Comparison of ENCODE assay signal across 20 cellular contexts in the genomic region with DNA sequence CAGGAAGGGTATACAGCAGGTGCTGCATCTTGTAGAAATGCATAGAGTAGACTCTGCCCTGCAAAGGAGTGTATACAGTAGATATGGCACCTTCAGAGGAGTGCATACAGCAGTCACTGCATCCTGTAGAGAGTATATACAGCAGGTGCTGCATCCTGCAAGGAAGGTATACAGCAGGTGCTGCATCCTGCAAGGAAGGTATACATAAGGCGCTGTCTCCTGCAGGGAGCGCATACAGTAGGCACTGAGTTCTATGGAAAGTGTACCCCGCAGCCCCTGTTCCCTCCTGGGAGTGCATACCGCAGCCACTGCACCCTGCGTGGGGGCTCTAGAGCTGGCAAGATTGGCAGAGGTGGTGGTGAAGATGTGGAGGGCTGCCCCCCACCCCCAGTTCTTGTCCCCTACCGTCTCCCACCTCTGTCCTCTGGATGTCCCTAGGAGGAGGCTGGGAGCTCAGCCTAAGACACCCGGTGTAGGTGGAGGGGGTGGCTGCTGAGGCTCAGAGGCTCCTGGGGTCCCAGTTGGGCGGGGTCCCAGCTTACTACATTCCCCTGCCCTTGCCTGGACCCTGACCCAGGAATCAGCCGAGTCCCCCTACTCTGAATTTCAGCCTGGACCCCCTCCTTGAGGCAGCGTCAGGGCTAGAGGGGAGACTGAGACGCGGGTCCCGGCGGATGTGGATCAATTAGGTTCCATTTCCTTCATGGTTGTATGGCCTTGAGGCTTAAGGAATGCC. TPM values are rescaled to one million over a fixed set of nuclear protein-coding genes. Genes with fewer than 3 reads are reported as not detected.
A peak's percentile ranks its signal among the peaks of the same experiment; 100 is the strongest.
DNase-seq lines count a peak whose midpoint lies in the region; ATAC-seq, FAIRE-seq and TF ChIP-seq lines count a peak whose summit lies in the region.
"Had no signal": no experiment of that assay in that cellular context is flagged by ENCODE, and none has a peak within 500 bp of the region (broad histone marks: within the 10 kb centered on the region; RNA-seq: fewer than 3 reads in every experiment).

No MANE protein-coding gene starts in this region.

- peaks cover 9% of the 10 kb centered on the region for H3K4me1 Mint-ChIP-seq in osteocyte (ENCODE audit: unreplicated experiment)

- POLR2A ChIA-PET in RWPE1 (lab: Yijun Ruan, JAX; ENCODE audit: low non-redundant PET): no interaction called here
- POLR2A ChIA-PET in HepG2 (lab: Yijun Ruan, JAX): no interaction called here

- WGBS in HepG2 (ENCODE audit: low lambda C conversion rate): 53% methylated on average over 4 of the region's 14 CpGs
- 40 to 90% methylated on average over 1 to 4 of the region's 14 CpGs for WGBS in gastroesophageal sphincter (ENCODE audit: low coverage in 1 of 2), 2 donors

- no TSS peak for BruUV-seq in HepG2 (replicated peaks; lab: Mats Ljungman, UMichigan)

- no peak for TF ChIP-seq POLR2A in HepG2 (IDR thresholded peaks at IDR 0.05; ENCODE audit: insufficient read depth in 1 of 2, low read depth in 2 of 2, low read length in 2 of 2)
- TF ChIP-seq POLR2A in gastroesophageal sphincter (IDR thresholded peaks at IDR 0.05): no peak

- H3K36me3 ChIP-seq in HepG2 (replicated peaks in 1 of 2; ENCODE audit: control insufficient read depth in 1 of 2, insufficient read depth in 2 of 2, low read length in 2 of 2) (no peaks in the 10 kb centered on the region), brain microvascular endothelial cell (replicated peaks) (no peaks in the 10 kb centered on the region), gastroesophageal sphincter (no peaks in the 10 kb centered on the region)
- H3K36me3 ChIP-seq: HAP-1 had no signal

- in situ Hi-C loops in HepG2 (cut with HindIII; ENCODE audit: extremely low pct_ligation_motif_present, low pct_unique_long_range_greater_than_20kb): loop anchor here (5.0 kb wide), 1 partner anchor 58 kb away; no protein-coding TSS in a partner anchor
- in situ Hi-C loops in brain microvascular endothelial cell (cut with HindIII; ENCODE audit: low pct_ligation_motif_present, low sequenced_read_pairs): no loop called here

- H3K36me3 Mint-ChIP-seq in osteocyte (ENCODE audit: unreplicated experiment): no peaks in the 10 kb centered on the region
- H3K36me3 Mint-ChIP-seq: CD4-positive, CD25-positive, alpha-beta regulatory T cell; CD8-positive, alpha-beta T cell had no signal

- TF ChIP-seq RAD21 in HepG2 (CRISPR knock-in tag; IDR thresholded peaks at IDR 0.05): no peak

- H3K4me3 Mint-ChIP-seq in osteocyte (ENCODE audit: unreplicated experiment): no peak overlapping the region

- H3K27me3 ChIP-seq in HepG2 (ENCODE audit: control insufficient read depth in 1 of 2, insufficient read depth in 2 of 2, low read length in 2 of 2): peaks cover 0 to 21% of the 10 kb centered on the region in 2 experiments; a peak in 3 of 5 replicates
- H3K27me3 ChIP-seq in brain microvascular endothelial cell (replicated peaks): no peaks in the 10 kb centered on the region
- peaks cover 77% of the 10 kb centered on the region for H3K27me3 ChIP-seq in gastroesophageal sphincter

- TF ChIP-seq EP300 in HepG2 (IDR thresholded peaks at IDR 0.05; ENCODE audit: low read depth in 2 of 2, low read length in 2 of 2) (no peak), HepG2 (CRISPR knock-in tag; IDR thresholded peaks at IDR 0.05; ENCODE audit: borderline replicate concordance) (no peak), gastroesophageal sphincter (IDR thresholded peaks at IDR 0.05) (no peak)

- no peak for TF ChIP-seq CTCF in RWPE1 (conservative IDR thresholded peaks at IDR 0.05; ENCODE audit: low read depth)
- TF ChIP-seq CTCF in HepG2 (CRISPR knock-in tag; IDR thresholded peaks at IDR 0.05): no peak
- TF ChIP-seq CTCF in osteocyte (IDR thresholded peaks at IDR 0.05): no peak
- no peak for TF ChIP-seq CTCF in brain microvascular endothelial cell (IDR thresholded peaks at IDR 0.05; ENCODE audit: low read depth, low read length, missing control alignments)
- TF ChIP-seq CTCF in gastroesophageal sphincter (IDR thresholded peaks at IDR 0.05): no peak

- H3K27me3 Mint-ChIP-seq in osteocyte (ENCODE audit: unreplicated experiment): peaks cover 3% of the 10 kb centered on the region

- H3K4me3 ChIP-seq in HepG2 (replicated peaks in 1 of 3; ENCODE audit: insufficient read depth in 1 of 3, low read depth in 2 of 3, low read length in 3 of 3) (no peak overlapping the region), brain microvascular endothelial cell (ENCODE audit: low read depth, low read length) (no peak overlapping the region), gastroesophageal sphincter (no peak overlapping the region)
- H3K4me3 ChIP-seq: HAP-1 had no signal

- peak overlapping the region; percentile 90 for H3K27ac ChIP-seq in RWPE1
- no peak overlapping the region for H3K27ac ChIP-seq in HepG2 (ENCODE audit: extremely low read length, insufficient read depth, low read length)
- no peak overlapping the region for H3K27ac ChIP-seq in brain microvascular endothelial cell
- no peak overlapping the region for H3K27ac ChIP-seq in gastroesophageal sphincter

- DNase-seq in RWPE1 (ENCODE audit: low spot score) (no peak), HepG2 (ENCODE audit: low spot score) (no peak), osteocyte (ENCODE audit: extremely low spot score, unreplicated experiment) (peak; percentile 82), brain microvascular endothelial cell (no peak)
- DNase-seq: C1 segment of cervical spinal cord; CD4-positive, CD25-positive, alpha-beta regulatory T cell; CD8-positive, alpha-beta T cell; DMS153; DND-41; GOT3 had no signal

- H3K27ac Mint-ChIP-seq in osteocyte (ENCODE audit: unreplicated experiment): no peak overlapping the region
- H3K27ac Mint-ChIP-seq: CD4-positive, CD25-positive, alpha-beta regulatory T cell; CD8-positive, alpha-beta T cell had no signal

- H3K9me3 ChIP-seq in HepG2 (ENCODE audit: low read length) (no peaks in the 10 kb centered on the region), gastroesophageal sphincter (no peaks in the 10 kb centered on the region)
- H3K9me3 ChIP-seq: Caco-2, HAP-1 had no signal

- no peaks in the 10 kb centered on the region for H4K20me1 ChIP-seq in HepG2 (ENCODE audit: insufficient read depth, low read length)

- no peak overlapping the region for H3K9ac ChIP-seq in HepG2 (ENCODE audit: insufficient read depth, low read depth, low read length)

- no peaks in the 10 kb centered on the region for H3K79me2 ChIP-seq in HepG2 (ENCODE audit: insufficient read depth, low read length)

- intact Hi-C loops in HepG2 (cut with micrococcal nuclease; ENCODE audit: unreplicated experiment): no loop called here

- no peak overlapping the region for H2AFZ ChIP-seq in HepG2 (ENCODE audit: low read length)

- CTCF ChIA-PET in RWPE1 (lab: Yijun Ruan, JAX) (interaction anchor here (0.6 to 1.0 kb wide), 7 partner anchors 11 to 120 kb away, joined by 3 to 6 read pairs (median 4); no protein-coding TSS in a partner anchor), HepG2 (lab: Yijun Ruan, JAX; ENCODE audit: low intra/inter-chr PET ratio, low total read pairs) (no interaction called here)

- no peaks in the 10 kb centered on the region for H3K9me3 Mint-ChIP-seq in osteocyte (ENCODE audit: unreplicated experiment)
- H3K9me3 Mint-ChIP-seq: CD8-positive, alpha-beta T cell had no signal

- H3K4me1 ChIP-seq in HepG2 (ENCODE audit: insufficient read depth, low read length): peaks cover 30% of the 10 kb centered on the region
- peaks cover 0 to 36% (median 4%) of the 10 kb centered on the region in 3 donors for H3K4me1 ChIP-seq in gastroesophageal sphincter

- no peak for FAIRE-seq in HepG2 (lab: Jason Lieb, UNC)
- FAIRE-seq: G401.6, GM12892, H54 had no signal

- no peak overlapping the region for H3K4me2 ChIP-seq in HepG2 (ENCODE audit: low read depth, low read length)

- ATAC-seq in HepG2 (no peak), gastroesophageal sphincter (no peak), HG03135 (IDR thresholded peaks at IDR 0.05; ENCODE audit: unreplicated experiment) (no peak)
- ATAC-seq: CD8-positive, alpha-beta T cell had no signal

RNA-seq across cellular contexts. Expression of gene ADAMTSL5, which starts 2.3 kb away (rescaled TPM):
- total RNA-seq in HepG2 (2016; rRNA removed; fragmentation: Illumina TruSeq; extraction: Trizol): 0.24 and 0.60 TPM in 2 replicates
- total RNA-seq in HepG2 (2016; cell fraction: cytosol; rRNA removed; fragmentation: Illumina TruSeq; extraction: Trizol; ENCODE audit: low read depth): 0.35 and 0.81 TPM in 2 replicates
- 0.25 and 0.41 TPM in 2 replicates for total RNA-seq in HepG2 (2016; cell fraction: insoluble cytoplasmic fraction; rRNA removed; fragmentation: Illumina TruSeq; extraction: Trizol)
- total RNA-seq in HepG2 (2016; cell fraction: membrane; rRNA removed; fragmentation: Illumina TruSeq; extraction: Trizol): 0.17 and 0.56 TPM in 2 replicates
- total RNA-seq in HepG2 (2016; cell fraction: nucleus; rRNA removed; fragmentation: Illumina TruSeq; extraction: Trizol): 0.41 and 0.78 TPM in 2 replicates
- 2.7 and 3.8 TPM in 2 replicates for polyA plus RNA-seq in HepG2 (2011; rRNA removed)
- polyA plus RNA-seq in HepG2 (2011; cell fraction: cytosol; rRNA removed): 1.9 and 2.1 TPM in 2 replicates
- polyA plus RNA-seq in HepG2 (2011; cell fraction: nucleus; rRNA removed): 13.4 and 15.1 TPM in 2 replicates
- polyA plus RNA-seq in HepG2 (2012): 0.63 and 1.1 TPM in 2 replicates
- polyA plus RNA-seq in HepG2 (2016; cell fraction: cytosol; fragmentation: Illumina TruSeq; extraction: Trizol; ENCODE audit: low read depth): 0.43 and 0.55 TPM in 2 replicates
- 0.76 and 0.82 TPM in 2 replicates for polyA plus RNA-seq in HepG2 (2016; cell fraction: insoluble cytoplasmic fraction; fragmentation: Illumina TruSeq; extraction: Trizol; ENCODE audit: low read depth)
- polyA plus RNA-seq in HepG2 (2016; cell fraction: membrane; fragmentation: Illumina TruSeq; extraction: Trizol; ENCODE audit: low read depth): 0.43 and 0.80 TPM in 2 replicates
- polyA plus RNA-seq in HepG2 (2016; cell fraction: nucleus; fragmentation: Illumina TruSeq; extraction: Trizol; ENCODE audit: insufficient read depth, low read depth): 2.4 and 2.9 TPM in 2 replicates
- polyA minus RNA-seq in HepG2 (2011; rRNA and poly(A)+ RNA removed; ENCODE audit: low replicate concordance): 1.8 and 6.0 TPM in 2 replicates
- polyA minus RNA-seq in HepG2 (2011; cell fraction: cytosol; rRNA and poly(A)+ RNA removed): 0.79 and 1.8 TPM in 2 replicates
- polyA minus RNA-seq in HepG2 (2011; cell fraction: nucleus; rRNA and poly(A)+ RNA removed): 1.2 and 1.7 TPM in 2 replicates
- 4.4 and 6.4 TPM in 2 replicates for total RNA-seq in osteocyte
- total RNA-seq in gastroesophageal sphincter: 1 to 10 TPM; 1.3 to 9.7 (median 3.6) TPM

RNA-seq across cellular contexts. Expression of gene PLK5, which starts 8.7 kb away (rescaled TPM):
- not detected in 2 replicates for total RNA-seq in HepG2 (2016; rRNA removed; fragmentation: Illumina TruSeq; extraction: Trizol)
- total RNA-seq in HepG2 (2016; cell fraction: cytosol; rRNA removed; fragmentation: Illumina TruSeq; extraction: Trizol; ENCODE audit: low read depth): not detected in 2 replicates
- total RNA-seq in HepG2 (2016; cell fraction: insoluble cytoplasmic fraction; rRNA removed; fragmentation: Illumina TruSeq; extraction: Trizol): not detected in 2 replicates
- total RNA-seq in HepG2 (2016; cell fraction: membrane; rRNA removed; fragmentation: Illumina TruSeq; extraction: Trizol): not detected in 2 replicates
- not detected in 2 replicates for total RNA-seq in HepG2 (2016; cell fraction: nucleus; rRNA removed; fragmentation: Illumina TruSeq; extraction: Trizol)
- not detected in 2 replicates for polyA plus RNA-seq in HepG2 (2011; rRNA removed)
- polyA plus RNA-seq in HepG2 (2011; cell fraction: cytosol; rRNA removed): not detected in 2 replicates
- not detected in 2 replicates for polyA plus RNA-seq in HepG2 (2011; cell fraction: nucleus; rRNA removed)
- not detected in 2 replicates for polyA plus RNA-seq in HepG2 (2012)
- not detected in 2 replicates for polyA plus RNA-seq in HepG2 (2016; cell fraction: cytosol; fragmentation: Illumina TruSeq; extraction: Trizol; ENCODE audit: low read depth)
- polyA plus RNA-seq in HepG2 (2016; cell fraction: insoluble cytoplasmic fraction; fragmentation: Illumina TruSeq; extraction: Trizol; ENCODE audit: low read depth): not detected in 2 replicates
- not detected in 2 replicates for polyA plus RNA-seq in HepG2 (2016; cell fraction: membrane; fragmentation: Illumina TruSeq; extraction: Trizol; ENCODE audit: low read depth)
- 0.21 TPM in 1 of 2 replicates, not detected in the other for polyA plus RNA-seq in HepG2 (2016; cell fraction: nucleus; fragmentation: Illumina TruSeq; extraction: Trizol; ENCODE audit: insufficient read depth, low read depth)
- polyA minus RNA-seq in HepG2 (2011; rRNA and poly(A)+ RNA removed; ENCODE audit: low replicate concordance): not detected in 2 replicates
- polyA minus RNA-seq in HepG2 (2011; cell fraction: cytosol; rRNA and poly(A)+ RNA removed): not detected in 2 replicates
- not detected in 2 replicates for polyA minus RNA-seq in HepG2 (2011; cell fraction: nucleus; rRNA and poly(A)+ RNA removed)
- total RNA-seq in osteocyte: 0.54 TPM in 1 of 2 replicates, not detected in the other
- under 1 TPM in 1 of 4 donors, not detected in 3; 0.15 TPM for total RNA-seq in gastroesophageal sphincter
- total RNA-seq: A172; A673; Caco-2; CD4-positive, CD25-positive, alpha-beta regulatory T cell; CD8-positive, alpha-beta T cell had no signal
- polyA plus RNA-seq: BJ; CD4-positive, CD25-positive, alpha-beta regulatory T cell had no signal

RNA-seq across cellular contexts. Expression of gene REEP6, which starts 24.2 kb away (rescaled TPM):
- total RNA-seq in HepG2 (2016; rRNA removed; fragmentation: Illumina TruSeq; extraction: Trizol) (15.6 and 28.8 TPM in 2 replicates), osteocyte (4.1 and 4.4 TPM in 2 replicates), gastroesophageal sphincter (under 1 TPM in 3 of 4 donors, not detected in 1; 0.32 to 0.96 (median 0.40) TPM)
- 21.2 and 31.3 TPM in 2 replicates for total RNA-seq in HepG2 (2016; cell fraction: cytosol; rRNA removed; fragmentation: Illumina TruSeq; extraction: Trizol; ENCODE audit: low read depth)
- total RNA-seq in HepG2 (2016; cell fraction: insoluble cytoplasmic fraction; rRNA removed; fragmentation: Illumina TruSeq; extraction: Trizol): 13.3 and 31.5 TPM in 2 replicates
- total RNA-seq in HepG2 (2016; cell fraction: membrane; rRNA removed; fragmentation: Illumina TruSeq; extraction: Trizol): 21.8 and 29.6 TPM in 2 replicates
- 22.0 and 24.7 TPM in 2 replicates for total RNA-seq in HepG2 (2016; cell fraction: nucleus; rRNA removed; fragmentation: Illumina TruSeq; extraction: Trizol)
- 10.0 and 17.3 TPM in 2 replicates for polyA plus RNA-seq in HepG2 (2011; rRNA removed)
- polyA plus RNA-seq in HepG2 (2011; cell fraction: cytosol; rRNA removed): 10.9 and 13.3 TPM in 2 replicates
- 15.2 and 19.3 TPM in 2 replicates for polyA plus RNA-seq in HepG2 (2011; cell fraction: nucleus; rRNA removed)
- polyA plus RNA-seq in HepG2 (2012): 31.7 and 32.2 TPM in 2 replicates
- polyA plus RNA-seq in HepG2 (2016; cell fraction: cytosol; fragmentation: Illumina TruSeq; extraction: Trizol; ENCODE audit: low read depth): 40.3 and 49.6 TPM in 2 replicates
- 23.2 and 29.9 TPM in 2 replicates for polyA plus RNA-seq in HepG2 (2016; cell fraction: insoluble cytoplasmic fraction; fragmentation: Illumina TruSeq; extraction: Trizol; ENCODE audit: low read depth)
- 43.0 and 49.7 TPM in 2 replicates for polyA plus RNA-seq in HepG2 (2016; cell fraction: membrane; fragmentation: Illumina TruSeq; extraction: Trizol; ENCODE audit: low read depth)
- polyA plus RNA-seq in HepG2 (2016; cell fraction: nucleus; fragmentation: Illumina TruSeq; extraction: Trizol; ENCODE audit: insufficient read depth, low read depth): 65.9 and 70.0 TPM in 2 replicates
- 7.1 and 14.8 TPM in 2 replicates for polyA minus RNA-seq in HepG2 (2011; rRNA and poly(A)+ RNA removed; ENCODE audit: low replicate concordance)
- polyA minus RNA-seq in HepG2 (2011; cell fraction: cytosol; rRNA and poly(A)+ RNA removed): 12.4 and 14.4 TPM in 2 replicates
- polyA minus RNA-seq in HepG2 (2011; cell fraction: nucleus; rRNA and poly(A)+ RNA removed): 3.5 and 3.6 TPM in 2 replicates

RNA-seq across cellular contexts. Expression of gene PCSK4, which starts 25.0 kb away (rescaled TPM):
- total RNA-seq in HepG2 (2016; rRNA removed; fragmentation: Illumina TruSeq; extraction: Trizol): 0.52 and 2.0 TPM in 2 replicates
- 0.91 and 1.2 TPM in 2 replicates for total RNA-seq in HepG2 (2016; cell fraction: cytosol; rRNA removed; fragmentation: Illumina TruSeq; extraction: Trizol; ENCODE audit: low read depth)
- 1.1 and 1.5 TPM in 2 replicates for total RNA-seq in HepG2 (2016; cell fraction: insoluble cytoplasmic fraction; rRNA removed; fragmentation: Illumina TruSeq; extraction: Trizol)
- total RNA-seq in HepG2 (2016; cell fraction: membrane; rRNA removed; fragmentation: Illumina TruSeq; extraction: Trizol): 1.5 and 2.0 TPM in 2 replicates
- 1.7 and 3.6 TPM in 2 replicates for total RNA-seq in HepG2 (2016; cell fraction: nucleus; rRNA removed; fragmentation: Illumina TruSeq; extraction: Trizol)
- 2.7 and 3.1 TPM in 2 replicates for polyA plus RNA-seq in HepG2 (2011; rRNA removed)
- 0.73 and 1.2 TPM in 2 replicates for polyA plus RNA-seq in HepG2 (2011; cell fraction: cytosol; rRNA removed)
- polyA plus RNA-seq in HepG2 (2011; cell fraction: nucleus; rRNA removed): 62.7 and 100 TPM in 2 replicates
- polyA plus RNA-seq in HepG2 (2012): 2.9 and 3.0 TPM in 2 replicates
- polyA plus RNA-seq in HepG2 (2016; cell fraction: cytosol; fragmentation: Illumina TruSeq; extraction: Trizol; ENCODE audit: low read depth): 0.60 and 0.88 TPM in 2 replicates
- polyA plus RNA-seq in HepG2 (2016; cell fraction: insoluble cytoplasmic fraction; fragmentation: Illumina TruSeq; extraction: Trizol; ENCODE audit: low read depth): 0.61 and 1.1 TPM in 2 replicates
- 1.2 TPM in 2 replicates for polyA plus RNA-seq in HepG2 (2016; cell fraction: membrane; fragmentation: Illumina TruSeq; extraction: Trizol; ENCODE audit: low read depth)
- 11.8 and 12.9 TPM in 2 replicates for polyA plus RNA-seq in HepG2 (2016; cell fraction: nucleus; fragmentation: Illumina TruSeq; extraction: Trizol; ENCODE audit: insufficient read depth, low read depth)
- polyA minus RNA-seq in HepG2 (2011; rRNA and poly(A)+ RNA removed; ENCODE audit: low replicate concordance): 0.84 and 1.6 TPM in 2 replicates
- 0.88 and 1.6 TPM in 2 replicates for polyA minus RNA-seq in HepG2 (2011; cell fraction: cytosol; rRNA and poly(A)+ RNA removed)
- polyA minus RNA-seq in HepG2 (2011; cell fraction: nucleus; rRNA and poly(A)+ RNA removed): 1.7 and 4.6 TPM in 2 replicates
- total RNA-seq in osteocyte: 3.2 and 5.7 TPM in 2 replicates
- total RNA-seq in gastroesophageal sphincter: 1 to 10 TPM in 3 of 4 donors, under 1 TPM in 1; 0.94 to 2.2 (median 2.0) TPM

RNA-seq across cellular contexts. Expression of gene C19orf25, which starts 36.1 kb away (rescaled TPM):
- total RNA-seq in HepG2 (2016; rRNA removed; fragmentation: Illumina TruSeq; extraction: Trizol): 32.3 and 32.4 TPM in 2 replicates
- 11.9 and 13.3 TPM in 2 replicates for total RNA-seq in HepG2 (2016; cell fraction: cytosol; rRNA removed; fragmentation: Illumina TruSeq; extraction: Trizol; ENCODE audit: low read depth)
- total RNA-seq in HepG2 (2016; cell fraction: insoluble cytoplasmic fraction; rRNA removed; fragmentation: Illumina TruSeq; extraction: Trizol): 34.4 and 35.4 TPM in 2 replicates
- total RNA-seq in HepG2 (2016; cell fraction: membrane; rRNA removed; fragmentation: Illumina TruSeq; extraction: Trizol): 33.2 and 36.2 TPM in 2 replicates
- total RNA-seq in HepG2 (2016; cell fraction: nucleus; rRNA removed; fragmentation: Illumina TruSeq; extraction: Trizol): 15.1 and 17.1 TPM in 2 replicates
- polyA plus RNA-seq in HepG2 (2011; rRNA removed): 14.2 and 19.5 TPM in 2 replicates
- polyA plus RNA-seq in HepG2 (2011; cell fraction: cytosol; rRNA removed): 18.3 and 24.5 TPM in 2 replicates
- 33.5 and 34.3 TPM in 2 replicates for polyA plus RNA-seq in HepG2 (2011; cell fraction: nucleus; rRNA removed)
- polyA plus RNA-seq in HepG2 (2012): 9.6 and 14.8 TPM in 2 replicates
- 11.7 and 15.7 TPM in 2 replicates for polyA plus RNA-seq in HepG2 (2016; cell fraction: cytosol; fragmentation: Illumina TruSeq; extraction: Trizol; ENCODE audit: low read depth)
- polyA plus RNA-seq in HepG2 (2016; cell fraction: insoluble cytoplasmic fraction; fragmentation: Illumina TruSeq; extraction: Trizol; ENCODE audit: low read depth): 31.7 and 32.0 TPM in 2 replicates
- polyA plus RNA-seq in HepG2 (2016; cell fraction: membrane; fragmentation: Illumina TruSeq; extraction: Trizol; ENCODE audit: low read depth): 25.3 and 26.3 TPM in 2 replicates
- polyA plus RNA-seq in HepG2 (2016; cell fraction: nucleus; fragmentation: Illumina TruSeq; extraction: Trizol; ENCODE audit: insufficient read depth, low read depth): 30.3 and 33.5 TPM in 2 replicates
- polyA minus RNA-seq in HepG2 (2011; rRNA and poly(A)+ RNA removed; ENCODE audit: low replicate concordance): 15.8 and 20.8 TPM in 2 replicates
- 8.7 and 9.4 TPM in 2 replicates for polyA minus RNA-seq in HepG2 (2011; cell fraction: cytosol; rRNA and poly(A)+ RNA removed)
- 13.3 and 13.6 TPM in 2 replicates for polyA minus RNA-seq in HepG2 (2011; cell fraction: nucleus; rRNA and poly(A)+ RNA removed)
- 38.0 and 38.9 TPM in 2 replicates for total RNA-seq in osteocyte
- total RNA-seq in gastroesophageal sphincter: 10 to 100 TPM; 20.6 to 40.0 (median 28.2) TPM
